In the genomic region with DNA sequence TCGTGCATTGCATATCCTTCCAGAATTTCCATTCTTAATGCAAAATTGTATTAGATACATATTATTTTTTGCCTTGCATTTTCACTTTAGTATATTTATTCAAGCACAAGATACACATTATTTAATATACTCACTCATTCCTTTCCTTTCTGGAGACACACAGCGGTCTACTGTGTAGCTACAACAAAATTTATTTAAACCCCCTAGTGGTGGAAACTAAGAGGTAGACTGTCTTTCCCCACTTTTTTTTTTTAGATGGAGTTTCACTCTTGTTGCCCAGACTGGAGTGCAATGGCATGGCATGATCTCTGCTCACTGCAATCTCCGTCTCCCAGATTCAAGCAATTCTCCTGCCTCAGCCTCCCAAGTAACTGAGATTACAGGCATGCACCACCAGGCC, we compare ENCODE assay signal across 12 cellular contexts.
DNase-seq lines count a peak whose midpoint lies in the region; FAIRE-seq and TF ChIP-seq lines count a peak whose summit lies in the region.
"Had no signal": no experiment of that assay in that cellular context is flagged by ENCODE, and none has a peak within 500 bp of the region (broad histone marks: within the 10 kb centered on the region; RNA-seq: fewer than 3 reads in every experiment).

No MANE protein-coding gene starts in this region.

- H3K36me3 ChIP-seq in OCI-LY1 (ENCODE audit: insufficient read depth, low read length) = no peaks in the 10 kb centered on the region
- no peaks in the 10 kb centered on the region for H3K36me3 ChIP-seq in adrenal gland (replicated peaks in 1 of 2)
- H3K36me3 ChIP-seq in MM.1S (replicated peaks; ENCODE audit: insufficient read depth, low read length) = no peaks in the 10 kb centered on the region

- intact Hi-C loops in adrenal gland (cut with DNase I) = no loop called here

- no peak overlapping the region for H3K4me2 ChIP-seq in OCI-LY1 (ENCODE audit: low read length)
- no peak overlapping the region for H3K4me2 ChIP-seq in MM.1S (ENCODE audit: low read depth, low read length)

- H3K9me3 ChIP-seq in OCI-LY1 (ENCODE audit: low read length) (no peaks in the 10 kb centered on the region), adrenal gland (replicated peaks in 1 of 3) (no peaks in the 10 kb centered on the region), MM.1S (replicated peaks; ENCODE audit: insufficient read depth, low read length) (no peaks in the 10 kb centered on the region)

- H3F3A ChIP-seq in OCI-LY1 (ENCODE audit: insufficient read depth, low read length) (no peaks in the 10 kb centered on the region), MM.1S (ENCODE audit: insufficient read depth, low read length) (no peaks in the 10 kb centered on the region)

- H3K79me2 ChIP-seq in OCI-LY1 (ENCODE audit: insufficient read depth, low read length) (no peaks in the 10 kb centered on the region), MM.1S (ENCODE audit: low read length) (no peaks in the 10 kb centered on the region)

- DNase-seq in A172 (ENCODE audit: low spot score) (peak; percentile 1), choroid plexus epithelial cell (ENCODE audit: low read depth) (peak; percentile 16), adrenal gland (no peak), nucleus accumbens (lab: John Stamatoyannopoulos, UW) (no peak), NCI-H2196 treated with DMSO at 0.1 percent for 48 hours (lab: John Stamatoyannopoulos, UW; ENCODE audit: unreplicated experiment) (no peak), MM.1S (no peak)
- DNase-seq: C1 segment of cervical spinal cord, cerebellar nuclear complex, NCI-H1092 treated with DMSO at 0.1 percent for 48 hours, T-helper 1 cell had no signal

- H3K4me3 ChIP-seq in OCI-LY1 (ENCODE audit: low read depth, low read length, poor library complexity, severe bottlenecking) (no peak overlapping the region), choroid plexus epithelial cell (ENCODE audit: low read depth, low read length) (no peak overlapping the region), adrenal gland (no peak overlapping the region), MM.1S (ENCODE audit: low read length) (no peak overlapping the region)

- H3K27ac ChIP-seq in OCI-LY1 (ENCODE audit: low read depth, low read length, poor library complexity, severe bottlenecking) (no peak overlapping the region), adrenal gland (no peak overlapping the region), MM.1S (ENCODE audit: low read length) (no peak overlapping the region)

- no peak for TF ChIP-seq POLR2A in adrenal gland (IDR thresholded peaks at IDR 0.05)

- H4K20me1 ChIP-seq in OCI-LY1 (ENCODE audit: insufficient read depth, low read length) (no peaks in the 10 kb centered on the region), MM.1S (ENCODE audit: insufficient read depth, low read length) (no peaks in the 10 kb centered on the region)

- 78 to 92% (median 88%) methylated on average over 3 of the region's 3 CpGs for WGBS in adrenal gland, 4 donors

- H2AFZ ChIP-seq in OCI-LY1 (ENCODE audit: low read length) (no peak overlapping the region), MM.1S (ENCODE audit: low read length) (no peak overlapping the region)

- TF ChIP-seq CTCF in OCI-LY1 (IDR thresholded peaks at IDR 0.05; ENCODE audit: low read length) (peak; percentile 49; the same call in 1 of the 2 replicates), choroid plexus epithelial cell (conservative IDR thresholded peaks at IDR 0.05; ENCODE audit: low read depth, low read length) (peak; percentile 40), adrenal gland (IDR thresholded peaks at IDR 0.05) (peak in 1 of 6 experiments; percentile 13), MM.1S (IDR thresholded peaks at IDR 0.05; ENCODE audit: low read length) (no peak)

- H3K27me3 ChIP-seq in OCI-LY1 (ENCODE audit: insufficient read depth, low read length) = no peaks in the 10 kb centered on the region
- H3K27me3 ChIP-seq in adrenal gland = no peaks in the 10 kb centered on the region
- H3K27me3 ChIP-seq in MM.1S (replicated peaks; ENCODE audit: insufficient read depth, low read length) = no peaks in the 10 kb centered on the region

- H3K4me1 ChIP-seq in OCI-LY1 (ENCODE audit: insufficient read depth, low read length, severe bottlenecking) (no peaks in the 10 kb centered on the region), adrenal gland (replicated peaks in 1 of 2) (no peaks in the 10 kb centered on the region), MM.1S (ENCODE audit: low read length) (no peaks in the 10 kb centered on the region)

- H3K9ac ChIP-seq in OCI-LY1 (ENCODE audit: low read length) = no peak overlapping the region
- no peak overlapping the region for H3K9ac ChIP-seq in MM.1S (ENCODE audit: low read length)

- FAIRE-seq in G401.6 (lab: Jason Lieb, UNC) = peak; percentile 54

- H3K9me2 ChIP-seq in OCI-LY1 (ENCODE audit: low read depth, low read length) (no peaks in the 10 kb centered on the region), MM.1S (replicated peaks; ENCODE audit: insufficient read depth, low read length) (no peaks in the 10 kb centered on the region)

Comparison
In these comparisons a context has a peak if more than half of its experiments do, and no peak if none do; other contexts are left out.
1. DNase-seq: peak in A172 (single experiment) and choroid plexus epithelial cell (single experiment); none in adrenal gland (0 of 7), nucleus accumbens (0 of 56), NCI-H2196 treated with DMSO at 0.1 percent for 48 hours (single experiment) and MM.1S (single experiment).